Comparison of ENCODE assay signal across 8 cellular contexts in the genomic region with DNA sequence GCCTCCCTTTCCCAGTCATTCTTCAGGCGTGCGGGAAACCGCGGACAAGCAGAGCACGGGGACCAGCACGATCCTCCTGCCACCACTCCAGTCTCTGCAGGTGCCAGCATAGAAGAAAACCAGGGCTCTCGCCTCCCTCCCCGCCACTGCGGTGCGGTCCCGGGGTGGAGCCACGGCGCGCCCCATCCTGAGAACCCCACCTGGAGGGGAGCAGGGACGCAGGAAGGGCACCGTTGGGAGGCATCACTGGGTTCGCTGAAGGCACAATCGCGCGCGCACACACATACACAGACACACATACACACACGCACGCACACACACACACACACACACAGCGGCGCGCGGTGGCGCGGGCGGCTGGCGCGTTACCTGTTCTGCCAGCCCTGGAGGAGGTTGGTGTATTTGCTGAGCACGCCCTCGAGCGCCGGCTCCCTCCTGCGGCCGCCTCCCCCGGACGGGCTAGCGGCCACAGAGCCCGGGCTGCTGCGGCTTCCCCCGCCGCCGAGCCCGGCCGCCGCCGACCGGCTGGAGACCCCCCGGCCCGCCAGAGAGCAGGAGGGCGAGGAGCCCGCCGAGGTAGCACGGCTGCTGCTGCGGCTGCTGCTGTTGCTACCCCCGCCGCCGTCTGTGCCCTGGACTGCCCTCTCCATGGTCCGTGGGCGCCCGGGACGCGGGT. TPM values are rescaled to one million over a fixed set of nuclear protein-coding genes. Genes with fewer than 3 reads are reported as not detected.
DNase-seq lines count a peak whose midpoint lies in the region; ATAC-seq and TF ChIP-seq lines count a peak whose summit lies in the region.

No MANE protein-coding gene starts in this region.

- H3K9me3 ChIP-seq in colonic mucosa (no peaks in the 10 kb centered on the region), liver (ENCODE audit: control insufficient read depth in 4 of 4, low read length in 3 of 4) (no peaks in the 10 kb centered on the region)

- no peaks in the 10 kb centered on the region for H3K27me3 ChIP-seq in colonic mucosa
- H3K27me3 ChIP-seq in liver (ENCODE audit: control insufficient read depth in 4 of 4, insufficient read depth in 4 of 4, low read length in 3 of 4) = peaks cover 0 to 15% (median 3%) of the 10 kb centered on the region in 4 donors

- peak overlapping the region; percentile 79 for H3K4me3 ChIP-seq in WI38 (ENCODE audit: low read depth, low read length)
- H3K4me3 ChIP-seq in colonic mucosa = peak overlapping the region; percentile 69
- peak overlapping the region; percentile 44 to 57 (median 54) for H3K4me3 ChIP-seq in liver (ENCODE audit: low read depth in 1 of 3, low read length in 3 of 3)

- peak; percentile 22 for DNase-seq in Ammon's horn (ENCODE audit: low spot score)
- DNase-seq in GM20000 (ENCODE audit: low spot score) = peak; percentile 54
- peak; percentile 74 for DNase-seq in NAMALWA (ENCODE audit: low spot score)
- peak; percentile 75 for DNase-seq in colonic mucosa
- peak; percentile 42 to 46 for DNase-seq in stimulated activated CD4-positive, alpha-beta T cell treated with anti-CD3 and anti-CD28 coated beads, Interleukin-4, amount 100 ng/mL, for 4 hours

- H3K36me3 ChIP-seq in colonic mucosa (no peaks in the 10 kb centered on the region), liver (ENCODE audit: control insufficient read depth in 4 of 4, insufficient read depth in 3 of 4, low read depth in 1 of 4, low read length in 3 of 4) (no peaks in the 10 kb centered on the region)

- no peak for TF ChIP-seq RAD21 in liver (IDR thresholded peaks at IDR 0.05)

- H3K4me1 ChIP-seq in colonic mucosa (peaks cover 4% of the 10 kb centered on the region), liver (ENCODE audit: control insufficient read depth in 4 of 4, insufficient read depth in 4 of 4, low read length in 3 of 4) (peaks cover 0 to 17% (median 11%) of the 10 kb centered on the region in 4 donors)

- WGBS in liver = 2% methylated on average over 66 of the region's 66 CpGs

- peak overlapping the region; percentile 96 for H3K27ac ChIP-seq in colonic mucosa
- peak overlapping the region; percentile 20 to 65 for H3K27ac ChIP-seq in liver (ENCODE audit: low read depth in 1 of 2, low read length in 2 of 2)

- no peak for ATAC-seq in HG03097 (IDR thresholded peaks at IDR 0.05; ENCODE audit: low FRiP score, unreplicated experiment)

- intact Hi-C loops in colonic mucosa (cut with DNase I) = no loop called here

- TF ChIP-seq CTCF in GM20000 (IDR thresholded peaks at IDR 0.05; ENCODE audit: extremely low read depth, missing control alignments) (no peak), WI38 (IDR thresholded peaks at IDR 0.05; ENCODE audit: low read depth, low read length) (no peak), colonic mucosa (IDR thresholded peaks at IDR 0.05) (no peak), liver (IDR thresholded peaks at IDR 0.05; ENCODE audit: low read depth, low read length, missing input control) (no peak)

- H3K9ac ChIP-seq in colonic mucosa (ENCODE audit: low read depth in 2 of 2, low read length in 2 of 2) = peak overlapping the region; percentile 72 to 79
- no peak overlapping the region for H3K9ac ChIP-seq in liver (ENCODE audit: low read depth in 1 of 2, low read length in 2 of 2)

TF ChIP-seq in liver, 16 proteins besides CTCF, POLR2A, EP300 and RAD21:
- TF ChIP-seq, protein P1, sequence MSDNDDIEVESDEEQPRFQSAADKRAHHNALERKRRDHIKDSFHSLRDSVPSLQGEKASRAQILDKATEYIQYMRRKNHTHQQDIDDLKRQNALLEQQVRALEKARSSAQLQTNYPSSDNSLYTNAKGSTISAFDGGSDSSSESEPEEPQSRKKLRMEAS (IDR thresholded peaks at IDR 0.05) = no peak
- TF ChIP-seq JUND (IDR thresholded peaks at IDR 0.05) (no peak), RXRA (IDR thresholded peaks at IDR 0.05) (no peak), EGR1 (IDR thresholded peaks at IDR 0.05; ENCODE audit: low read depth in 2 of 2) (no peak), SP1 (IDR thresholded peaks at IDR 0.05) (no peak), YY1 (IDR thresholded peaks at IDR 0.05) (no peak), GABPA (IDR thresholded peaks at IDR 0.05 in 1 of 2, conservative IDR thresholded peaks at IDR 0.05 in 1 of 2) (no peak), HNF4A (conservative IDR thresholded peaks at IDR 0.05) (no peak), TAF1 (conservative IDR thresholded peaks at IDR 0.05) (no peak), HNF4G (IDR thresholded peaks at IDR 0.05) (no peak), FOXA1 (IDR thresholded peaks at IDR 0.05) (no peak)
- TF ChIP-seq, protein P2, sequence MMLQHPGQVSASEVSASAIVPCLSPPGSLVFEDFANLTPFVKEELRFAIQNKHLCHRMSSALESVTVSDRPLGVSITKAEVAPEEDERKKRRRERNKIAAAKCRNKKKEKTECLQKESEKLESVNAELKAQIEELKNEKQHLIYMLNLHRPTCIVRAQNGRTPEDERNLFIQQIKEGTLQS (IDR thresholded peaks at IDR 0.05) = no peak
- TF ChIP-seq, protein P3, sequence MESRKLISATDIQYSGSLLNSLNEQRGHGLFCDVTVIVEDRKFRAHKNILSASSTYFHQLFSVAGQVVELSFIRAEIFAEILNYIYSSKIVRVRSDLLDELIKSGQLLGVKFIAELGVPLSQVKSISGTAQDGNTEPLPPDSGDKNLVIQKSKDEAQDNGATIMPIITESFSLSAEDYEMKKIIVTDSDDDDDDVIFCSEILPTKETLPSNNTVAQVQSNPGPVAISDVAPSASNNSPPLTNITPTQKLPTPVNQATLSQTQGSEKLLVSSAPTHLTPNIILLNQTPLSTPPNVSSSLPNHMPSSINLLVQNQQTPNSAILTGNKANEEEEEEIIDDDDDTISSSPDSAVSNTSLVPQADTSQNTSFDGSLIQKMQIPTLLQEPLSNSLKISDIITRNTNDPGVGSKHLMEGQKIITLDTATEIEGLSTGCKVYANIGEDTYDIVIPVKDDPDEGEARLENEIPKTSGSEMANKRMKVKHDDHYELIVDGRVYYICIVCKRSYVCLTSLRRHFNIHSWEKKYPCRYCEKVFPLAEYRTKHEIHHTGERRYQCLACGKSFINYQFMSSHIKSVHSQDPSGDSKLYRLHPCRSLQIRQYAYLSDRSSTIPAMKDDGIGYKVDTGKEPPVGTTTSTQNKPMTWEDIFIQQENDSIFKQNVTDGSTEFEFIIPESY (IDR thresholded peaks at IDR 0.05) = no peak

RNA-seq across cellular contexts. Expression of a gene that starts 0.4 kb away (rescaled TPM):
- total RNA-seq in colonic mucosa = 10 to 100 TPM; 20.0 to 34.4 TPM
- 1 to 10 TPM in 1 of 2 donors, under 1 TPM in 1; 0.75 to 4.0 TPM for total RNA-seq in liver
- polyA plus RNA-seq in liver = 1 to 10 TPM; 1.4 to 1.9 TPM

RNA-seq across cellular contexts. Expression of a gene that starts 0.9 kb away (rescaled TPM):
- total RNA-seq in colonic mucosa (1 to 10 TPM in 1 of 2 donors, under 1 TPM in 1; 0.53 to 1.5 TPM), liver (under 1 TPM; 0.17 to 0.42 TPM)
- under 1 TPM in 1 of 2 donors, not detected in 1; 0.10 TPM for polyA plus RNA-seq in liver

Comparison
In these comparisons a context has a peak if more than half of its experiments do, and no peak if none do; other contexts are left out.
1. DNase-seq: peak in every context shown above with its lines; median percentile 75 in colonic mucosa; 74 in NAMALWA; 54 in GM20000; 44 in stimulated activated CD4-positive, alpha-beta T cell treated with anti-CD3 and anti-CD28 coated beads, Interleukin-4, amount 100 ng/mL, for 4 hours; 22 in Ammon's horn.
2. H3K9ac ChIP-seq: peak in colonic mucosa (2 of 2); none in liver (0 of 2).
3. RNA of a gene that starts 0.4 kb away (total RNA-seq): 20.0 to 34.4 TPM in colonic mucosa; 0.75 to 4.0 TPM in liver; every median in the first group is over 4 times any median in the second.
4. Peak in every context shown above with its lines, with median percentiles within 50 percentile points of each other: H3K4me3 ChIP-seq.